In the genomic region with DNA sequence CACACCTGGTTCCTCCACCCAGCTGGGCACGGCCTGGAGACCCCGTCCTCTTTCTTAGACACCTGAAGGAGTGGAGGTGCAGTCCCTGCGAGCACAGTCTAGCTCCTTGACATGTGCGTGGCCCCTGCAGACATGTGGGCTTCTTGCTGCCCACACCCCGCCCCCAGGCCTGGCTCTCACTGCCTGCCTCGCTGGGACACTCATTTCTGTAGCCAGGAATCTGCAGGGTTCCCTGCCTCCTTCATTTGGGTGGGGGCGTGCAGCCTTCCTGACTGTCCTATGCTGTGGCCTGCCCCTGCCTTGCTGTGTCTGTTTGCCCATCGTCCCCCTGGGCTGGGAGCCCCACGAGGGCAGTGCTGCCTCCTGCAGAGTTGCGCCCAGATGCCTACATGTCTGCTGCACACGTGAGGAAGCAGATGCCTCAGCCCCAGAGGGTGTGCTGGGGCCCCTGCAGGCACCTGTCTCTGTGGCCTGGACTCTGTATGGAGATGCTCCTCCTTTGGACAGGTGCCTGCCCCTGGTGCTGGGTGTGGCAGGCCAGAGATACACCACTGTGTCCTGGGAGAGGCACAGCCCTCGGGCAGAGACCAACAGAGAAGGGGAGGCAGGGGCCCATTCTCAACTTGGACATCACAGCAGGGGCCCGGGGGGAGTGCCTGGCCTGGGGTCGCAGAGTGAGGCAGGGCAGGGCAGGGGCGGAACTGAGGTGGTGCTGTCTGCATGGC, we compare ENCODE assay signal across 2 cellular contexts.
TF ChIP-seq lines count a peak whose summit lies in the region.

No MANE protein-coding gene starts in this region.

TF ChIP-seq in HepG2, 621 proteins besides CTCF, POLR2A, EP300 and RAD21:
- no peak for TF ChIP-seq ZNF354B (CRISPR knock-in tag; IDR thresholded peaks at IDR 0.05)
- TF ChIP-seq GATAD1 (CRISPR knock-in tag; IDR thresholded peaks at IDR 0.05), result no peak
- TF ChIP-seq, protein P1, sequence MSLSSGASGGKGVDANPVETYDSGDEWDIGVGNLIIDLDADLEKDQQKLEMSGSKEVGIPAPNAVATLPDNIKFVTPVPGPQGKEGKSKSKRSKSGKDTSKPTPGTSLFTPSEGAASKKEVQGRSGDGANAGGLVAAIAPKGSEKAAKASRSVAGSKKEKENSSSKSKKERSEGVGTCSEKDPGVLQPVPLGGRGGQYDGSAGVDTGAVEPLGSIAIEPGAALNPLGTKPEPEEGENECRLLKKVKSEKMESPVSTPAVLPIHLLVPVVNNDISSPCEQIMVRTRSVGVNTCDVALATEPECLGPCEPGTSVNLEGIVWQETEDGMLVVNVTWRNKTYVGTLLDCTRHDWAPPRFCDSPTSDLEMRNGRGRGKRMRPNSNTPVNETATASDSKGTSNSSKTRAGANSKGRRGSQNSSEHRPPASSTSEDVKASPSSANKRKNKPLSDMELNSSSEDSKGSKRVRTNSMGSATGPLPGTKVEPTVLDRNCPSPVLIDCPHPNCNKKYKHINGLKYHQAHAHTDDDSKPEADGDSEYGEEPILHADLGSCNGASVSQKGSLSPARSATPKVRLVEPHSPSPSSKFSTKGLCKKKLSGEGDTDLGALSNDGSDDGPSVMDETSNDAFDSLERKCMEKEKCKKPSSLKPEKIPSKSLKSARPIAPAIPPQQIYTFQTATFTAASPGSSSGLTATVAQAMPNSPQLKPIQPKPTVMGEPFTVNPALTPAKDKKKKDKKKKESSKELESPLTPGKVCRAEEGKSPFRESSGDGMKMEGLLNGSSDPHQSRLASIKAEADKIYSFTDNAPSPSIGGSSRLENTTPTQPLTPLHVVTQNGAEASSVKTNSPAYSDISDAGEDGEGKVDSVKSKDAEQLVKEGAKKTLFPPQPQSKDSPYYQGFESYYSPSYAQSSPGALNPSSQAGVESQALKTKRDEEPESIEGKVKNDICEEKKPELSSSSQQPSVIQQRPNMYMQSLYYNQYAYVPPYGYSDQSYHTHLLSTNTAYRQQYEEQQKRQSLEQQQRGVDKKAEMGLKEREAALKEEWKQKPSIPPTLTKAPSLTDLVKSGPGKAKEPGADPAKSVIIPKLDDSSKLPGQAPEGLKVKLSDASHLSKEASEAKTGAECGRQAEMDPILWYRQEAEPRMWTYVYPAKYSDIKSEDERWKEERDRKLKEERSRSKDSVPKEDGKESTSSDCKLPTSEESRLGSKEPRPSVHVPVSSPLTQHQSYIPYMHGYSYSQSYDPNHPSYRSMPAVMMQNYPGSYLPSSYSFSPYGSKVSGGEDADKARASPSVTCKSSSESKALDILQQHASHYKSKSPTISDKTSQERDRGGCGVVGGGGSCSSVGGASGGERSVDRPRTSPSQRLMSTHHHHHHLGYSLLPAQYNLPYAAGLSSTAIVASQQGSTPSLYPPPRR (CRISPR knock-in tag; IDR thresholded peaks at IDR 0.05; ENCODE audit: borderline replicate concordance), result no peak
- TF ChIP-seq MNT (IDR thresholded peaks at IDR 0.05), result peak; percentile 98
- TF ChIP-seq YY1 (IDR thresholded peaks at IDR 0.05; ENCODE audit: insufficient read depth, insufficient replicate concordance, low read depth, low read length), result no peak

TF ChIP-seq in HEK293, 187 proteins besides CTCF, POLR2A, EP300 and RAD21:
- TF ChIP-seq ZNF24 (tag by site-specific recombination; IDR thresholded peaks at IDR 0.05) (no peak), ZFHX2 (tag by site-specific recombination; conservative IDR thresholded peaks at IDR 0.05) (peak; percentile 95), KLF17 (tag by site-specific recombination; IDR thresholded peaks at IDR 0.05) (no peak), ZNF311 (tag by site-specific recombination; IDR thresholded peaks at IDR 0.05; ENCODE audit: borderline replicate concordance) (no peak), GLIS1 (tag by site-specific recombination; IDR thresholded peaks at IDR 0.05) (peak; percentile 44; the same call in 1 of the 2 replicates), ZNF510 (tag by site-specific recombination; IDR thresholded peaks at IDR 0.05; ENCODE audit: insufficient replicate concordance) (no peak), ZIC2 (tag by site-specific recombination; IDR thresholded peaks at IDR 0.05) (peak; percentile 58), ZSCAN23 (tag by site-specific recombination; IDR thresholded peaks at IDR 0.05) (no peak), GLIS2 (tag by site-specific recombination; IDR thresholded peaks at IDR 0.05) (peak; percentile 35; the same call in 1 of the 2 replicates), ZNF585B (tag by site-specific recombination; IDR thresholded peaks at IDR 0.05) (no peak), EGR2 (tag by site-specific recombination; IDR thresholded peaks at IDR 0.05; ENCODE audit: low read depth) (peak; percentile 87), MYNN (tag by site-specific recombination; IDR thresholded peaks at IDR 0.05; ENCODE audit: borderline replicate concordance) (no peak), ZNF560 (tag by site-specific recombination; IDR thresholded peaks at IDR 0.05; ENCODE audit: borderline replicate concordance) (no peak), OVOL3 (tag by site-specific recombination; IDR thresholded peaks at IDR 0.05) (no peak), ZBTB20 (tag by site-specific recombination; IDR thresholded peaks at IDR 0.05) (peak; percentile 56; the same call in 1 of the 2 replicates)
